ENCODE assay signal across 4 cellular contexts in the genomic region with DNA sequence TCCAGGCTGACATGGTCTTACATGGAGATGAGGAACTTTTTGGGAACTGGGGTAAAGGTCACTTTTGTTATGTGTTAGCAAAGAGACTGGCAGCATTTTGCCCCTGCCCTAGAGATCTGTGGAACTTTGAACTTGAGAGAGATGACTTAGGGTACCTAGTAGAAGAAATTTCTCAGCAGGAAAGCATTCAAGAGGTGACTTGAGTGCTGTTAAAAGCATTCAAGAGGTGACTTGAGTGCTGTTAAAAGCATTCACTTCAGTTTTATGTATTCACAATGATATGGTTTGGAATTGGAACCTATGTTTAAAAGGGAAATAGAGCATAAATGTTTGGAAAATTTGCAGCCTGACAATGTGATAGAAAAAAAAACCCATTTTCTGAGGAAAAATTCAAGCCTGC. TPM values are rescaled to one million over a fixed set of nuclear protein-coding genes. Genes with fewer than 3 reads are reported as not detected.
"Had no signal": no experiment of that assay in that cellular context is flagged by ENCODE, and none has a peak within 500 bp of the region (broad histone marks: within the 10 kb centered on the region; RNA-seq: fewer than 3 reads in every experiment).

No MANE protein-coding gene starts in this region.

RNA-seq across cellular contexts. Expression of a gene that starts 20.6 kb away (rescaled TPM):
- total RNA-seq: bronchial epithelial cell, dermis blood vessel endothelial cell, gastrocnemius medialis had no signal

RNA-seq across cellular contexts. Expression of a gene that starts 47.0 kb away (rescaled TPM):
- total RNA-seq: cardiac septum, gastrocnemius medialis had no signal
